In genomic region chr7:98203261-98203963, GRCh38 we compare ENCODE assay signal across 9 cellular contexts.
DNase-seq lines count a peak whose midpoint lies in the region; ATAC-seq and TF ChIP-seq lines count a peak whose summit lies in the region.
"Had no signal": no experiment of that assay in that cellular context is flagged by ENCODE, and none has a peak within 500 bp of the region (broad histone marks: within the 10 kb centered on the region; RNA-seq: fewer than 3 reads in every experiment).

No MANE protein-coding gene starts in this region.

- no peaks in the 10 kb centered on the region for H3K9me3 Mint-ChIP-seq in activated naive CD8-positive, alpha-beta T cell (ENCODE audit: low read depth)

- H3K27ac ChIP-seq in brain microvascular endothelial cell = no peak overlapping the region

- H3K4me3 ChIP-seq in GM06990 (replicated peaks; ENCODE audit: low read depth, low read length) (peak overlapping the region; percentile 60), brain microvascular endothelial cell (ENCODE audit: low read depth, low read length) (no peak overlapping the region)

- peak; percentile 38 for ATAC-seq in GM18909 (IDR thresholded peaks at IDR 0.05; ENCODE audit: poor library complexity, unreplicated experiment)
- ATAC-seq in HG02885 (IDR thresholded peaks at IDR 0.05; ENCODE audit: poor library complexity, unreplicated experiment) = peak; percentile 34
- ATAC-seq in HG03025 (IDR thresholded peaks at IDR 0.05; ENCODE audit: low FRiP score, unreplicated experiment) = no peak

- DNase-seq in GM06990 (ENCODE audit: extremely low read depth, insufficient read length) (peak; percentile 77), NOMO-1 (lab: John Stamatoyannopoulos, UW; ENCODE audit: unreplicated experiment in 2 of 2) (no peak), HPDE6-E6E7 (ENCODE audit: extremely low spot score) (no peak), brain microvascular endothelial cell (no peak)

- peak overlapping the region; percentile 66 for H3K27ac Mint-ChIP-seq in activated naive CD8-positive, alpha-beta T cell
- H3K27ac Mint-ChIP-seq: mesothelial cell of epicardium had no signal

- in situ Hi-C loops in brain microvascular endothelial cell (cut with HindIII; ENCODE audit: low pct_ligation_motif_present, low sequenced_read_pairs) = no loop called here

- no peak for TF ChIP-seq CTCF in GM06990 (IDR thresholded peaks at IDR 0.05; ENCODE audit: insufficient read depth, low read length, poor library complexity, severe bottlenecking)
- TF ChIP-seq CTCF in brain microvascular endothelial cell (IDR thresholded peaks at IDR 0.05; ENCODE audit: low read depth, low read length, missing control alignments) = no peak

- H3K4me1 Mint-ChIP-seq in activated naive CD8-positive, alpha-beta T cell (ENCODE audit: low read depth) = peaks cover 60% of the 10 kb centered on the region
- H3K4me1 Mint-ChIP-seq: mesothelial cell of epicardium had no signal

- H3K36me3 ChIP-seq in GM06990 (ENCODE audit: control insufficient read depth, insufficient read depth, low read length) (peaks cover 10% of the 10 kb centered on the region), brain microvascular endothelial cell (replicated peaks) (peaks cover 5% of the 10 kb centered on the region)

- H3K27me3 ChIP-seq in GM06990 (replicated peaks; ENCODE audit: control insufficient read depth, insufficient read depth, low read length) (no peaks in the 10 kb centered on the region), brain microvascular endothelial cell (replicated peaks) (no peaks in the 10 kb centered on the region)

- H3K4me3 Mint-ChIP-seq in activated naive CD8-positive, alpha-beta T cell = peak overlapping the region; percentile 56
- H3K4me3 Mint-ChIP-seq: mesothelial cell of epicardium had no signal

- H3K36me3 Mint-ChIP-seq in activated naive CD8-positive, alpha-beta T cell = peaks cover 12% of the 10 kb centered on the region

- no peaks in the 10 kb centered on the region for H3K27me3 Mint-ChIP-seq in activated naive CD8-positive, alpha-beta T cell
